In genomic region chr11:110261195-110262140, GRCh38 we compare ENCODE assay signal across 15 cellular contexts.
"Had no signal": no experiment of that assay in that cellular context is flagged by ENCODE, and none has a peak within 500 bp of the region (broad histone marks: within the 10 kb centered on the region; RNA-seq: fewer than 3 reads in every experiment).

No MANE protein-coding gene starts in this region.

- H3K27ac ChIP-seq: esophagus squamous epithelium, gastroesophageal sphincter, left ventricle myocardium inferior, upper lobe of left lung had no signal

- H3K9ac ChIP-seq: SK-N-SH had no signal

- H3K4me3 Mint-ChIP-seq: activated CD4-positive, alpha-beta T cell treated with anti-CD3 and anti-CD28 coated beads, Interleukin-2, amount 10 ng/mL, durations not matched to agents 24 days and 14 days; brain; nephron; stimulated activated naive CD8-positive, alpha-beta T cell treated with anti-CD3 and anti-CD28 coated beads, Interleukin-15, Interleukin-2, amounts not matched to agents 100 ng/mL and 50 ng/mL, for 24 hours; T-helper 1 cell treated with Interleukin-12 subunit alpha and Interleukin-12 subunit beta and Interleukin-4 antibody, amounts not matched to agents 30 μg/mL and 1 μg/mL, for 36 hours had no signal

- H3K4me1 ChIP-seq: esophagus squamous epithelium, left ventricle myocardium inferior, upper lobe of left lung had no signal

- H3K27me3 ChIP-seq: esophagus squamous epithelium, gastroesophageal sphincter, upper lobe of left lung had no signal

- H3K27me3 Mint-ChIP-seq: activated CD4-positive, alpha-beta T cell treated with anti-CD3 and anti-CD28 coated beads, Interleukin-2, amount 10 ng/mL, durations not matched to agents 24 days and 14 days; brain; stimulated activated naive CD8-positive, alpha-beta T cell treated with anti-CD3 and anti-CD28 coated beads, Interleukin-15, Interleukin-2, amounts not matched to agents 100 ng/mL and 50 ng/mL, for 24 hours had no signal

- DNase-seq: activated CD4-positive, alpha-beta T cell treated with anti-CD3 and anti-CD28 coated beads, Interleukin-2, amount 10 ng/mL, durations not matched to agents 24 days and 14 days; activated naive CD4-positive, alpha-beta T cell; esophagus squamous epithelium; kidney; left ventricle myocardium inferior; mesenchymal stem cell; occipital lobe; SK-N-SH; stimulated activated CD4-positive, alpha-beta T cell treated with anti-CD3 and anti-CD28 coated beads, Interleukin-2, amount 100 ng/mL, for 48 hours; upper lobe of left lung had no signal

- H3K4me3 ChIP-seq: esophagus squamous epithelium, gastroesophageal sphincter, left ventricle myocardium inferior, upper lobe of left lung had no signal

- FAIRE-seq: kidney had no signal

- H3K4me1 Mint-ChIP-seq: brain, nephron had no signal

- H3K9me3 Mint-ChIP-seq: activated CD4-positive, alpha-beta T cell treated with anti-CD3 and anti-CD28 coated beads, Interleukin-2, amount 10 ng/mL, durations not matched to agents 24 days and 14 days; brain; nephron; stimulated activated naive CD8-positive, alpha-beta T cell treated with anti-CD3 and anti-CD28 coated beads, Interleukin-15, Interleukin-2, amounts not matched to agents 100 ng/mL and 50 ng/mL, for 24 hours; T-helper 1 cell treated with Interleukin-12 subunit alpha and Interleukin-12 subunit beta and Interleukin-4 antibody, amounts not matched to agents 30 μg/mL and 1 μg/mL, for 36 hours had no signal

- H3K4me2 ChIP-seq: SK-N-SH had no signal

- H3K27ac Mint-ChIP-seq: activated CD4-positive, alpha-beta T cell treated with anti-CD3 and anti-CD28 coated beads, Interleukin-2, amount 10 ng/mL, durations not matched to agents 24 days and 14 days; nephron; stimulated activated naive CD8-positive, alpha-beta T cell treated with anti-CD3 and anti-CD28 coated beads, Interleukin-15, Interleukin-2, amounts not matched to agents 100 ng/mL and 50 ng/mL, for 24 hours; T-helper 1 cell treated with Interleukin-12 subunit alpha and Interleukin-12 subunit beta and Interleukin-4 antibody, amounts not matched to agents 30 μg/mL and 1 μg/mL, for 36 hours had no signal

- H3K9me3 ChIP-seq: esophagus squamous epithelium, gastroesophageal sphincter, left ventricle myocardium inferior, SK-N-SH, upper lobe of left lung had no signal

- ATAC-seq: gastroesophageal sphincter had no signal
